In the genomic region with DNA sequence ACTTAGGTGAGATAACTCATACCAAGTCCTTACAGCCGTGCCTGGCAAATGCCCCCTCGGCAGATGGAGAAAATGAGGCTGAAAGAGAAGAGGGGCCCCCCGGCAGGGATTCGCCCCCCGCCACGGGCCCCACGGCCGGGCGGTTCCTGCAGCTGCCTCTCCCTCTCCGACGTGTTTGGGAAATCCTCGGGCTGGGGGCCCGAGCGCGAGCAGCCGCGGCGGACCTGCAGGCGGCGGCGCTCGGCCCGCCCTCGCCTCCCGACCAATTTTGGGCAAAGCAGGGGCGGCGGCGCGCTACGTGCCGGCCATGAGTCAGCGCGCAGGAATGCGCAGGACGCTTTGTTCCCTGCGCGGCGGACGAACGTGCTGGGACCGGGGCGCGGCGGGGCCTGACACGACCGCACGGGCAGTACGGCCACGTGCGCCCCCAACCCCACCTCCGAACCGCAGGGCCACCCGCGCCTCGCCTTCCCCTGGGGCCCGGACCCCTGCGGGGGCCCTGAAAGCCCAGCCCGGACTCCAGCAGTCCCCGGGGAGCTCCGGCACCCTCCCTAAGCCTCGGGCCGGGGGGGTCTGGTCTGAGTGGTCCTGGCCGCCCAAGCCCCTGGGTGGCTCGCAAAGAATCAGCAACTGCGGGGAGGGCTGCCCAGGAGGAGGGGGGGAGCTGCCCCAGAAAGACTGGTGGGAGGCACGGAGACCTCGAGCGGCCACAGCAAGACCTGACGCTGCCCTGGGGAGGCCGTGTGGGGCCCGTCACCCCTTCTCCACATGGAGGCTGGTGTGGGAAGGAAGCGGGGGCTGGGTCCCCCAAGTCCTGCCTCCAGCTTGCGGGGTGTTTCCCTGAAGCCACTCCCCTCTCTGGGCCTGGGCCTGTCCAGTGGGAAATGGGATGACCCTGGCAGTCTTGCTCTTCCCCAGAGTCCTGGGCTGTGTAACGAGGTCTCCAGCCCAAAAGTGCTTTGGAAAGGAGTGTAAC, we compare ENCODE assay signal across 1 cellular context.
TF ChIP-seq lines count a peak whose summit lies in the region.

No MANE protein-coding gene starts in this region.

TF ChIP-seq in GM12878, 131 proteins besides CTCF, POLR2A, EP300 and RAD21 (continued from another document):
- TF ChIP-seq, protein P1, sequence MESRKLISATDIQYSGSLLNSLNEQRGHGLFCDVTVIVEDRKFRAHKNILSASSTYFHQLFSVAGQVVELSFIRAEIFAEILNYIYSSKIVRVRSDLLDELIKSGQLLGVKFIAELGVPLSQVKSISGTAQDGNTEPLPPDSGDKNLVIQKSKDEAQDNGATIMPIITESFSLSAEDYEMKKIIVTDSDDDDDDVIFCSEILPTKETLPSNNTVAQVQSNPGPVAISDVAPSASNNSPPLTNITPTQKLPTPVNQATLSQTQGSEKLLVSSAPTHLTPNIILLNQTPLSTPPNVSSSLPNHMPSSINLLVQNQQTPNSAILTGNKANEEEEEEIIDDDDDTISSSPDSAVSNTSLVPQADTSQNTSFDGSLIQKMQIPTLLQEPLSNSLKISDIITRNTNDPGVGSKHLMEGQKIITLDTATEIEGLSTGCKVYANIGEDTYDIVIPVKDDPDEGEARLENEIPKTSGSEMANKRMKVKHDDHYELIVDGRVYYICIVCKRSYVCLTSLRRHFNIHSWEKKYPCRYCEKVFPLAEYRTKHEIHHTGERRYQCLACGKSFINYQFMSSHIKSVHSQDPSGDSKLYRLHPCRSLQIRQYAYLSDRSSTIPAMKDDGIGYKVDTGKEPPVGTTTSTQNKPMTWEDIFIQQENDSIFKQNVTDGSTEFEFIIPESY (IDR thresholded peaks at IDR 0.05), result no peak
- TF ChIP-seq SIX5 (IDR thresholded peaks at IDR 0.05; ENCODE audit: low read depth, low read length, severe bottlenecking) (no peak), ATF2 (IDR thresholded peaks at IDR 0.05; ENCODE audit: low read length) (no peak), USF2 (IDR thresholded peaks at IDR 0.05; ENCODE audit: borderline replicate concordance, low read depth, low read length) (no peak), GATAD2B (conservative IDR thresholded peaks at IDR 0.05; ENCODE audit: low read depth) (no peak), ZSCAN29 (IDR thresholded peaks at IDR 0.05) (no peak), MEF2B (IDR thresholded peaks at IDR 0.05; ENCODE audit: partially characterized antibody, poor library complexity, severe bottlenecking) (peak; percentile 37), RAD51 (IDR thresholded peaks at IDR 0.05) (no peak), SUZ12 (IDR thresholded peaks at IDR 0.05; ENCODE audit: unreplicated experiment) (no peak)
- TF ChIP-seq, protein P2, sequence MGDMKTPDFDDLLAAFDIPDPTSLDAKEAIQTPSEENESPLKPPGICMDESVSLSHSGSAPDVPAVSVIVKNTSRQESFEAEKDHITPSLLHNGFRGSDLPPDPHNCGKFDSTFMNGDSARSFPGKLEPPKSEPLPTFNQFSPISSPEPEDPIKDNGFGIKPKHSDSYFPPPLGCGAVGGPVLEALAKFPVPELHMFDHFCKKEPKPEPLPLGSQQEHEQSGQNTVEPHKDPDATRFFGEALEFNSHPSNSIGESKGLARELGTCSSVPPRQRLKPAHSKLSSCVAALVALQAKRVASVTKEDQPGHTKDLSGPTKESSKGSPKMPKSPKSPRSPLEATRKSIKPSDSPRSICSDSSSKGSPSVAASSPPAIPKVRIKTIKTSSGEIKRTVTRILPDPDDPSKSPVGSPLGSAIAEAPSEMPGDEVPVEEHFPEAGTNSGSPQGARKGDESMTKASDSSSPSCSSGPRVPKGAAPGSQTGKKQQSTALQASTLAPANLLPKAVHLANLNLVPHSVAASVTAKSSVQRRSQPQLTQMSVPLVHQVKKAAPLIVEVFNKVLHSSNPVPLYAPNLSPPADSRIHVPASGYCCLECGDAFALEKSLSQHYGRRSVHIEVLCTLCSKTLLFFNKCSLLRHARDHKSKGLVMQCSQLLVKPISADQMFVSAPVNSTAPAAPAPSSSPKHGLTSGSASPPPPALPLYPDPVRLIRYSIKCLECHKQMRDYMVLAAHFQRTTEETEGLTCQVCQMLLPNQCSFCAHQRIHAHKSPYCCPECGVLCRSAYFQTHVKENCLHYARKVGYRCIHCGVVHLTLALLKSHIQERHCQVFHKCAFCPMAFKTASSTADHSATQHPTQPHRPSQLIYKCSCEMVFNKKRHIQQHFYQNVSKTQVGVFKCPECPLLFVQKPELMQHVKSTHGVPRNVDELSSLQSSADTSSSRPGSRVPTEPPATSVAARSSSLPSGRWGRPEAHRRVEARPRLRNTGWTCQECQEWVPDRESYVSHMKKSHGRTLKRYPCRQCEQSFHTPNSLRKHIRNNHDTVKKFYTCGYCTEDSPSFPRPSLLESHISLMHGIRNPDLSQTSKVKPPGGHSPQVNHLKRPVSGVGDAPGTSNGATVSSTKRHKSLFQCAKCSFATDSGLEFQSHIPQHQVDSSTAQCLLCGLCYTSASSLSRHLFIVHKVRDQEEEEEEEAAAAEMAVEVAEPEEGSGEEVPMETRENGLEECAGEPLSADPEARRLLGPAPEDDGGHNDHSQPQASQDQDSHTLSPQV (IDR thresholded peaks at IDR 0.05), result no peak
